1 cellular context compared by ENCODE assay signal in the genomic region with DNA sequence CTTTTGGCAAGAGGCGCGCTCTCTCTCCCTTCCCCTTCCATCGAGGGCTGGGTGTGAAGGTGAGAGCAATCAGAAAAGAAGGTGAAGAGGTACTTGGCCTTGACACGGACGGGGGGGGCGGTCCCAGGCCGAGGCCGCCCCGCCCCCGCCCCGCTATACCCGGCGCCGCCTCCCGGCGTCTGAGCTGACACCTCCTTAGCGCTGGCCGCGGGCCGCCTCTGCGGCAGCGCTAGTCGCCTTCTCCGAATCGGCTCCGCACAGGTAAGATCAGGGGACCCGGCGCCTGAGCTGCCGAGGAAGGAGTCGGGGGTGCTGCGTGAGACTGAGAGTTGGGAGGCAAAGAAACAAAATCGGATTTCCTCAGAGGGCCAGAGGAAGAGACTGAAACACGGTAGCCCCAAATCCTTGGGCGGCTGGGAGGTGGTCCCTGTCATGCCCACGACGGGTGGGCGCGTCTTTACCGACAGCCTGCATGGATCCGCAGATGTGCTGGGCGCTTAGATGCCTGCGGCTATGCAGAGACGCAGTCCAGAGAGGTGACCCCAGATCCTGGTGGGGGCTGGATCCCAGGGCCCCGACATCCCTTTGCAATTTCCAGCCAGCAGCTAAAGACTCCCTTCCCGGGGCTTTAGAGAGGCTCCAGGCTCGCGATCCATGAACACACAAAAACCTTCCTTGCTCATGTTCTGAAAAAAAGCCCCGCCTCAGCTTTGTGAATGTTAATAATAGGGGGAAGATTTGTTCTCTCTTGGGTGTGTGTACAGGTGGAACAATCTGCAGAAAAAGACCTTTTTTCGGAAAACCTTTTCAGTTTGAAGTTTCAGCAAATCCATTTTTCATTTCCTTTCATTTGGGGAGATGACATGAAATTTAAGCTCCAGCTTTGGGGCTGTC.
TF ChIP-seq lines count a peak whose summit lies in the region.

A gene with protein sequence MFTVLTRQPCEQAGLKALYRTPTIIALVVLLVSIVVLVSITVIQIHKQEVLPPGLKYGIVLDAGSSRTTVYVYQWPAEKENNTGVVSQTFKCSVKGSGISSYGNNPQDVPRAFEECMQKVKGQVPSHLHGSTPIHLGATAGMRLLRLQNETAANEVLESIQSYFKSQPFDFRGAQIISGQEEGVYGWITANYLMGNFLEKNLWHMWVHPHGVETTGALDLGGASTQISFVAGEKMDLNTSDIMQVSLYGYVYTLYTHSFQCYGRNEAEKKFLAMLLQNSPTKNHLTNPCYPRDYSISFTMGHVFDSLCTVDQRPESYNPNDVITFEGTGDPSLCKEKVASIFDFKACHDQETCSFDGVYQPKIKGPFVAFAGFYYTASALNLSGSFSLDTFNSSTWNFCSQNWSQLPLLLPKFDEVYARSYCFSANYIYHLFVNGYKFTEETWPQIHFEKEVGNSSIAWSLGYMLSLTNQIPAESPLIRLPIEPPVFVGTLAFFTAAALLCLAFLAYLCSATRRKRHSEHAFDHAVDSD (plus strand): TSS at position 184 of the 894 bp plus-strand sequence. CDS start 874 bp downstream, outside the sequence.

TF ChIP-seq in H1, 55 proteins besides CTCF, POLR2A, EP300 and RAD21:
- peak; percentile 88 for TF ChIP-seq SAP30 (IDR thresholded peaks at IDR 0.05; ENCODE audit: insufficient read depth, insufficient replicate concordance, low read length)
- TF ChIP-seq EZH2 (IDR thresholded peaks at IDR 0.05; ENCODE audit: low read depth, low read length, severe bottlenecking), result peak; percentile 62
- TF ChIP-seq TAF1 (IDR thresholded peaks at IDR 0.05; ENCODE audit: low read depth, low read length), result peak; percentile 20; the same call in 1 of the 2 replicates
- peak; percentile 55; the same call in 1 of the 2 replicates for TF ChIP-seq SUZ12 (IDR thresholded peaks at IDR 0.05; ENCODE audit: low read length)
- TF ChIP-seq JUND (IDR thresholded peaks at IDR 0.05; ENCODE audit: low read length), result no peak
- TF ChIP-seq YY1 (IDR thresholded peaks at IDR 0.05; ENCODE audit: low read depth, low read length), result no peak
- TF ChIP-seq KDM4A (IDR thresholded peaks at IDR 0.05; ENCODE audit: low read depth, low read length, severe bottlenecking), result peak; percentile 79
- peak; percentile 78 for TF ChIP-seq ASH2L (IDR thresholded peaks at IDR 0.05; ENCODE audit: low read length)
